ENCODE assay signal across 28 cellular contexts in the genomic region with DNA sequence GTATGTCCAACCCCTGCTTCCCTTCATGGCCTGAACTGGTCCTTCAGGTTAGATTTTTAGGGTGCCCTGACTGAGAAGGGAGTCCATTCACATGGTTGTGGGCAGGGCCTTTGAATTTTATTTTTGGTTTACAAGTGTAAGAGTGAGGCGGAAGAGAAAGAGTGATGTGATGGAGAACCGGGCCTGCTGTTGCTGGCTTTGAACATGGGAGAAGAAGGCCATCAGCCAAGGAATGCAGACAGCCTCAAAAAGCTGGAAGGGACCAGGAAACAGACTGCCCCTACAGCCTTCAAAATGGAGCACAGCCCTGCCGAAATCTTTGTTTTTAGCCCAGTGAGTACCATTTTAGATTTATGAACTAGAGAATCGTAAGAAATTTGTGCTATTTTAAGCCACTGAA.
"Had no signal": no experiment of that assay in that cellular context is flagged by ENCODE, and none has a peak within 500 bp of the region (broad histone marks: within the 10 kb centered on the region; RNA-seq: fewer than 3 reads in every experiment).

No MANE protein-coding gene starts in this region.

- H3K4me3 Mint-ChIP-seq: activated CD4-positive, alpha-beta memory T cell treated with anti-CD3 and anti-CD28 coated beads for 36 hours; activated CD4-positive, alpha-beta T cell treated with anti-CD3 and anti-CD28 coated beads, Interleukin-2, amount 10 ng/mL, durations not matched to agents 7 days and 5 days; activated naive CD4-positive, alpha-beta T cell treated with anti-CD3 and anti-CD28 coated beads for 36 hours; activated naive CD8-positive, alpha-beta T cell; activated T-cell treated with anti-CD3 and anti-CD28 coated beads, Interleukin-2, amount 50 U/mL, for 4 hours; brain; central memory CD8-positive, alpha-beta T cell had no signal

- H3K9me3 Mint-ChIP-seq: activated CD4-positive, alpha-beta memory T cell treated with anti-CD3 and anti-CD28 coated beads for 36 hours; activated CD4-positive, alpha-beta T cell treated with anti-CD3 and anti-CD28 coated beads, Interleukin-2, amount 10 ng/mL, durations not matched to agents 7 days and 5 days; activated naive CD4-positive, alpha-beta T cell treated with anti-CD3 and anti-CD28 coated beads for 36 hours; activated T-cell treated with anti-CD3 and anti-CD28 coated beads, Interleukin-2, amount 50 U/mL, for 4 hours; central memory CD8-positive, alpha-beta T cell had no signal

- H3K4me1 ChIP-seq: SJCRH30 had no signal

- H3K27me3 ChIP-seq: Peyer's patch, SJCRH30 had no signal

- H3K27me3 Mint-ChIP-seq: central memory CD8-positive, alpha-beta T cell had no signal

- H3K9ac ChIP-seq: SK-N-SH had no signal

- H3K36me3 Mint-ChIP-seq: activated CD4-positive, alpha-beta memory T cell treated with anti-CD3 and anti-CD28 coated beads for 36 hours; activated naive CD8-positive, alpha-beta T cell; brain had no signal

- H3K9me3 ChIP-seq: Peyer's patch, SJCRH30, SK-N-SH had no signal

- DNase-seq: activated CD4-positive, alpha-beta memory T cell treated with anti-CD3 and anti-CD28 coated beads for 36 hours; activated CD4-positive, alpha-beta T cell treated with anti-CD3 and anti-CD28 coated beads, Interleukin-2, amount 10 ng/mL, durations not matched to agents 7 days and 5 days; activated CD4-positive, CD25-positive, alpha-beta regulatory T cell; activated CD8-positive, alpha-beta memory T cell treated with anti-CD3 and anti-CD28 coated beads for 24 hours; activated gamma-delta T cell; activated naive CD4-positive, alpha-beta T cell treated with anti-CD3 and anti-CD28 coated beads for 36 hours; activated T-cell treated with anti-CD3 and anti-CD28 coated beads, Interleukin-2, amount 50 U/mL, for 4 hours; amygdala; MV-4-11; NCI-H1092 treated with DMSO at 0.1 percent for 48 hours; NCI-H1417 treated with DMSO at 0.1 percent for 48 hours; NCI-H1694; NCI-H2029 treated with DMSO at 0.1 percent for 48 hours; NCI-H345; NCI-H510A; NCI-H526 treated with DMSO at 0.1 percent for 48 hours; NCI-H82; NK-92 treated with Interleukin-12 subunit alpha and Interleukin-12 subunit beta, amount 100 ng/mL, for 24 hours; Peyer's patch; Right ventricle myocardium superior; SJCRH30; SK-N-SH; T-helper 1 cell had no signal

- H3K27ac Mint-ChIP-seq: activated CD4-positive, alpha-beta memory T cell treated with anti-CD3 and anti-CD28 coated beads for 36 hours; activated CD4-positive, alpha-beta T cell treated with anti-CD3 and anti-CD28 coated beads, Interleukin-2, amount 10 ng/mL, durations not matched to agents 7 days and 5 days; activated naive CD4-positive, alpha-beta T cell treated with anti-CD3 and anti-CD28 coated beads for 36 hours; activated naive CD8-positive, alpha-beta T cell; brain had no signal

- H3K27ac ChIP-seq: Peyer's patch, RWPE1, SJCRH30, VCaP had no signal

- H3K4me2 ChIP-seq: SK-N-SH had no signal

- H3K36me3 ChIP-seq: Peyer's patch, SJCRH30 had no signal

- H3K4me3 ChIP-seq: Peyer's patch, SJCRH30 had no signal
